ENCODE assay signal across 1 cellular context in the genomic region with DNA sequence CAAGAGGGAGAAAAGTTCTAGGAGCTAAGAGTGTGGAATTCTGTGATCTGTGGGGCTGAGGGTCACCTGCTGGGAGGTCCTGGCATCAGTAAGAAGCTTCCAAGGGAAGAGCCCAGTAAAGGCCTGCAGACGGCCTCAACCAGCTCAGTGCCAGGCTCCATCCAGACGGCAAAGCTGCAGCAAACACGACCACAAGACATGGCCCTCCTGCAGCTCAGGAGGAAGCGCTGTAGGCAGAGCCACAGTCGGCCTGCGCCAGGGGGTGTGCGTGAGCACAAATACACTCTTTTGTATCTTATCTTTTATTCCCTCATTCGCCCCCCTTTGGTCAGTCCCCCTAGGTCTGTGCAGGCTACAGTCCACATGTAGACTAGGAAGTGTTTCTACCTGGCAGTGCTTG.
TF ChIP-seq lines count a peak whose summit lies in the region.

No MANE protein-coding gene starts in this region.

TF ChIP-seq in HCT116, 20 proteins besides CTCF, POLR2A, EP300 and RAD21 (continued from another document):
- TF ChIP-seq EGR1 (IDR thresholded peaks at IDR 0.05; ENCODE audit: low read depth), result no peak
- TF ChIP-seq, protein P1, sequence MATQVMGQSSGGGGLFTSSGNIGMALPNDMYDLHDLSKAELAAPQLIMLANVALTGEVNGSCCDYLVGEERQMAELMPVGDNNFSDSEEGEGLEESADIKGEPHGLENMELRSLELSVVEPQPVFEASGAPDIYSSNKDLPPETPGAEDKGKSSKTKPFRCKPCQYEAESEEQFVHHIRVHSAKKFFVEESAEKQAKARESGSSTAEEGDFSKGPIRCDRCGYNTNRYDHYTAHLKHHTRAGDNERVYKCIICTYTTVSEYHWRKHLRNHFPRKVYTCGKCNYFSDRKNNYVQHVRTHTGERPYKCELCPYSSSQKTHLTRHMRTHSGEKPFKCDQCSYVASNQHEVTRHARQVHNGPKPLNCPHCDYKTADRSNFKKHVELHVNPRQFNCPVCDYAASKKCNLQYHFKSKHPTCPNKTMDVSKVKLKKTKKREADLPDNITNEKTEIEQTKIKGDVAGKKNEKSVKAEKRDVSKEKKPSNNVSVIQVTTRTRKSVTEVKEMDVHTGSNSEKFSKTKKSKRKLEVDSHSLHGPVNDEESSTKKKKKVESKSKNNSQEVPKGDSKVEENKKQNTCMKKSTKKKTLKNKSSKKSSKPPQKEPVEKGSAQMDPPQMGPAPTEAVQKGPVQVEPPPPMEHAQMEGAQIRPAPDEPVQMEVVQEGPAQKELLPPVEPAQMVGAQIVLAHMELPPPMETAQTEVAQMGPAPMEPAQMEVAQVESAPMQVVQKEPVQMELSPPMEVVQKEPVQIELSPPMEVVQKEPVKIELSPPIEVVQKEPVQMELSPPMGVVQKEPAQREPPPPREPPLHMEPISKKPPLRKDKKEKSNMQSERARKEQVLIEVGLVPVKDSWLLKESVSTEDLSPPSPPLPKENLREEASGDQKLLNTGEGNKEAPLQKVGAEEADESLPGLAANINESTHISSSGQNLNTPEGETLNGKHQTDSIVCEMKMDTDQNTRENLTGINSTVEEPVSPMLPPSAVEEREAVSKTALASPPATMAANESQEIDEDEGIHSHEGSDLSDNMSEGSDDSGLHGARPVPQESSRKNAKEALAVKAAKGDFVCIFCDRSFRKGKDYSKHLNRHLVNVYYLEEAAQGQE (IDR thresholded peaks at IDR 0.05; ENCODE audit: low read depth), result no peak
- TF ChIP-seq, protein P2, sequence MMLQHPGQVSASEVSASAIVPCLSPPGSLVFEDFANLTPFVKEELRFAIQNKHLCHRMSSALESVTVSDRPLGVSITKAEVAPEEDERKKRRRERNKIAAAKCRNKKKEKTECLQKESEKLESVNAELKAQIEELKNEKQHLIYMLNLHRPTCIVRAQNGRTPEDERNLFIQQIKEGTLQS (IDR thresholded peaks at IDR 0.05), result no peak
- no peak for TF ChIP-seq CEBPB (IDR thresholded peaks at IDR 0.05; ENCODE audit: low read depth)
- no peak for TF ChIP-seq ZBTB33 (IDR thresholded peaks at IDR 0.05; ENCODE audit: extremely low read depth, insufficient replicate concordance, low read length)
- no peak for TF ChIP-seq YY1 (IDR thresholded peaks at IDR 0.05; ENCODE audit: extremely low read depth, insufficient replicate concordance, low read depth, low read length)
- TF ChIP-seq ZFX (IDR thresholded peaks at IDR 0.05), result no peak
- TF ChIP-seq SIN3A (IDR thresholded peaks at IDR 0.05; ENCODE audit: low read depth), result no peak
- TF ChIP-seq ELF1 (IDR thresholded peaks at IDR 0.05; ENCODE audit: borderline replicate concordance, low read depth), result no peak
- no peak for TF ChIP-seq POLR2AphosphoS5 (IDR thresholded peaks at IDR 0.05; ENCODE audit: low read depth, low read length)
- no peak for TF ChIP-seq CBX3 (IDR thresholded peaks at IDR 0.05; ENCODE audit: low read depth)
- TF ChIP-seq SP1 (IDR thresholded peaks at IDR 0.05; ENCODE audit: low read depth), result no peak
- TF ChIP-seq JUND (IDR thresholded peaks at IDR 0.05), result no peak
- TF ChIP-seq EZH2phosphoT487 (IDR thresholded peaks at IDR 0.05; ENCODE audit: borderline replicate concordance), result no peak
- TF ChIP-seq FOSL1 (IDR thresholded peaks at IDR 0.05; ENCODE audit: low read depth), result no peak
- TF ChIP-seq EZH2 (IDR thresholded peaks at IDR 0.05), result no peak
